Comparison of ENCODE assay signal across 8 cellular contexts in the genomic region with DNA sequence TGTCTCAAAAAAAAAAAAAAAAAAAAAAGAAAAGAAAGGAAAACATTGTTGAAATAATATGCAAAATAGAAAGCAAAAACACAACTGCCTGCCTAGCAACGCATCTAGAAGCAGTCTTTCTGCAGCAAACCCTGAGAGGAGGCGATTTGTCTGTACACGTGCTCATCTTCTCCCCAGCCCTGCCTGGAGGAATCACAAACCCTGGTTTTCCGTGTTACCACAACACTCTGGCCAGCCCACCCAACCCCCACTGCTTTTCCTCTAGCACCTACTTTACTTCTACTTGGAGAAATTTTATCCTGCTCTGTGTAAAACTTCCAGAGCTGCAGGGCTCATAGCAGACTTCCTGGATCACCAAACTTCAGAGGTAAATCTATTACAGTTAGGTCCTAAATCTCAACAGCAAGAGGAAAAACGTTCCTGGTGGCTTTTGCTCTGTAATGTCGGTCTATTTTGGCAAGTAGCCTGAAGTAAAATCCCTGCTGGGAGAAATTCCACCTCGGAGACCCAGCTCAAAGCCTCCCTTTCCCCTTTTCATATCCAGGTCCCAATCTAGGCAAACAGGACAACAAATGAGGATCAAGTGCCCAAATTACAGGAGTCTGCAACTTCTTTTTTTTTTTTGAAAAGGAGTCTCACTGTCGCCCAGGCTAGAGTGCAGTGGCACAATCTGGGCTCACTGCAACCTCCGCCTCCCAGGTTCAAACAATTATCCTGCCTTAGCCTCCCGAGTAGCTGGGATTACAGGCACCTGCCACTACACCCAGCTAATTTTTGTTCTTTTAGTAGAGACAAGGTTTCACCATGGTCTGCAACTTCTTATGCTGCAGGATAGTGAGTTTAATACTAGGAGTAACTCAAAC.
A peak's percentile ranks its signal among the peaks of the same experiment; 100 is the strongest.
DNase-seq lines count a peak whose midpoint lies in the region; ATAC-seq and TF ChIP-seq lines count a peak whose summit lies in the region.

No MANE protein-coding gene starts in this region.

- 10 to 17% (median 14%) methylated on average over 10 of the region's 10 CpGs for WGBS in heart left ventricle, 4 donors

- no TSS peak for BruUV-seq in Calu3 (replicated peaks; lab: Mats Ljungman, UMichigan)

- no peaks in the 10 kb centered on the region for H3K9me3 ChIP-seq in heart left ventricle
- H3K9me3 ChIP-seq in CD8-positive, alpha-beta memory T cell (ENCODE audit: low read length) = no peaks in the 10 kb centered on the region

- TF ChIP-seq CTCF in Calu3 (IDR thresholded peaks at IDR 0.05; ENCODE audit: unreplicated experiment) = no peak
- TF ChIP-seq CTCF in VCaP (conservative IDR thresholded peaks at IDR 0.05) = no peak
- no peak for TF ChIP-seq CTCF in heart left ventricle (IDR thresholded peaks at IDR 0.05)
- no peak for TF ChIP-seq CTCF in osteocyte (IDR thresholded peaks at IDR 0.05)

- peak overlapping the region; percentile 44 for H3K4me3 Mint-ChIP-seq in Calu3 (ENCODE audit: low read depth, unreplicated experiment)
- peak overlapping the region; percentile 73 for H3K4me3 Mint-ChIP-seq in osteocyte (ENCODE audit: unreplicated experiment)
- no peak overlapping the region for H3K4me3 Mint-ChIP-seq in CD8-positive, alpha-beta memory T cell

- CTCF ChIA-PET in Calu3 (lab: Charles Lee) = interaction anchor here (1.0 kb wide), 1 partner anchor 13 kb away, joined by 3 read pairs; no protein-coding TSS in a partner anchor
- CTCF ChIA-PET in CD8-positive, alpha-beta memory T cell (lab: Charles Lee) = no interaction called here

- POLR2A ChIA-PET in CD8-positive, alpha-beta memory T cell (lab: Charles Lee) = interaction anchor here (0.6 kb wide), 1 partner anchor 25 kb away, joined by 3 read pairs; no protein-coding TSS in a partner anchor

- H3K36me3 ChIP-seq in heart left ventricle = peaks cover 0 to 3% (median 0%) of the 10 kb centered on the region in 9 donors
- H3K36me3 ChIP-seq in CD8-positive, alpha-beta memory T cell (ENCODE audit: insufficient read depth, low read length) = no peaks in the 10 kb centered on the region

- H3K27me3 Mint-ChIP-seq in Calu3 (ENCODE audit: unreplicated experiment) = no peaks in the 10 kb centered on the region
- H3K27me3 Mint-ChIP-seq in osteocyte (ENCODE audit: unreplicated experiment) = no peaks in the 10 kb centered on the region
- H3K27me3 Mint-ChIP-seq in CD8-positive, alpha-beta memory T cell = no peaks in the 10 kb centered on the region

- H3K27ac ChIP-seq in VCaP (0 out of 2 replicates have a peak overlapping the region, but pooled peaks have one; percentile 5), heart left ventricle (peak overlapping the region; percentile 2 to 76 (median 47))
- H3K27ac ChIP-seq in CD8-positive, alpha-beta memory T cell (ENCODE audit: low read depth, low read length) = no peak overlapping the region

- H3K4me1 Mint-ChIP-seq in Calu3 (ENCODE audit: low read depth, unreplicated experiment) (peaks cover 40% of the 10 kb centered on the region), osteocyte (ENCODE audit: unreplicated experiment) (peaks cover 33% of the 10 kb centered on the region)
- H3K4me1 Mint-ChIP-seq in CD8-positive, alpha-beta memory T cell = peaks cover 0 to 2% (median 0%) of the 10 kb centered on the region in 3 donors

- DNase-seq in Calu3 (no peak), heart left ventricle (peak in 3 of 5 donors; percentile 28 to 42 (median 34)), osteocyte (ENCODE audit: extremely low spot score, unreplicated experiment) (peak; percentile 87), NCI-H2171 (lab: John Stamatoyannopoulos, UW) (no peak), cortex of kidney (lab: John Stamatoyannopoulos, UW) (no peak)
- no peak for DNase-seq in CD8-positive, alpha-beta memory T cell

- H3K4me1 ChIP-seq in heart left ventricle = peaks cover 0 to 31% (median 14%) of the 10 kb centered on the region in 12 donors
- H3K4me1 ChIP-seq in CD8-positive, alpha-beta memory T cell (ENCODE audit: insufficient read depth, low read length) = no peaks in the 10 kb centered on the region

- H3K27ac Mint-ChIP-seq in Calu3 (ENCODE audit: unreplicated experiment) = peak overlapping the region; percentile 60
- H3K27ac Mint-ChIP-seq in osteocyte (ENCODE audit: unreplicated experiment) = peak overlapping the region; percentile 93
- no peak overlapping the region for H3K27ac Mint-ChIP-seq in CD8-positive, alpha-beta memory T cell

- peak; percentile 59 to 71 (median 64) for ATAC-seq in heart left ventricle
- ATAC-seq in HG03378 (IDR thresholded peaks at IDR 0.05; ENCODE audit: unreplicated experiment) = no peak

- H3K27me3 ChIP-seq in heart left ventricle = no peaks in the 10 kb centered on the region
- no peaks in the 10 kb centered on the region for H3K27me3 ChIP-seq in CD8-positive, alpha-beta memory T cell (ENCODE audit: insufficient read depth, low read length, poor library complexity, severe bottlenecking)

- no peak for TF ChIP-seq POLR2A in heart left ventricle (IDR thresholded peaks at IDR 0.05)

- peak overlapping the region in 10 of 12 donors; percentile 3 to 49 (median 41) for H3K4me3 ChIP-seq in heart left ventricle
- no peak overlapping the region for H3K4me3 ChIP-seq in CD8-positive, alpha-beta memory T cell (ENCODE audit: low read length)

- no peaks in the 10 kb centered on the region for H3K9me3 Mint-ChIP-seq in Calu3 (ENCODE audit: low read depth, unreplicated experiment)
- H3K9me3 Mint-ChIP-seq in osteocyte (ENCODE audit: unreplicated experiment) = no peaks in the 10 kb centered on the region
- no peaks in the 10 kb centered on the region for H3K9me3 Mint-ChIP-seq in CD8-positive, alpha-beta memory T cell

- intact Hi-C loops in Calu3 (cut with micrococcal nuclease; ENCODE audit: unreplicated experiment) (no loop called here), heart left ventricle (cut with DNase I) (loop anchor here in 4 of 10 donors (5.0 to 10.0 kb wide), 2 partner anchors 87 to 89 kb away; partner anchors contain the start of gene DNMBP (in 4 of the 4))

- peaks cover 10% of the 10 kb centered on the region for H3K36me3 Mint-ChIP-seq in Calu3 (ENCODE audit: insufficient read depth, unreplicated experiment)
- H3K36me3 Mint-ChIP-seq in osteocyte (ENCODE audit: unreplicated experiment) = peaks cover 8% of the 10 kb centered on the region
- H3K36me3 Mint-ChIP-seq in CD8-positive, alpha-beta memory T cell = peaks cover 2 to 4% (median 3%) of the 10 kb centered on the region in 3 donors

Comparison
In these comparisons a context has a peak if more than half of its experiments do, and no peak if none do; other contexts are left out.
1. DNase-seq: peak in heart left ventricle (3 of 5) and osteocyte (single experiment); none in Calu3 (single experiment), NCI-H2171 (single experiment), cortex of kidney (single experiment) and CD8-positive, alpha-beta memory T cell (0 of 5).
2. H3K27ac Mint-ChIP-seq: peak in Calu3 (single experiment) and osteocyte (single experiment); none in CD8-positive, alpha-beta memory T cell (0 of 8).
3. H3K4me3 Mint-ChIP-seq: peak in Calu3 (single experiment) and osteocyte (single experiment); none in CD8-positive, alpha-beta memory T cell (0 of 7).